In genomic region chr2:105338020-105338385, GRCh38 we compare ENCODE assay signal across 8 cellular contexts. TPM values are rescaled to one million over a fixed set of nuclear protein-coding genes. Genes with fewer than 3 reads are reported as not detected.
DNase-seq lines count a peak whose midpoint lies in the region; ATAC-seq and TF ChIP-seq lines count a peak whose summit lies in the region.

No MANE protein-coding gene starts in this region.

- peak overlapping the region; percentile 73 for H3K27ac ChIP-seq in BLaER1
- H3K27ac ChIP-seq in KOPT-K1 (ENCODE audit: low read depth, low read length, poor library complexity, severe bottlenecking) = peak overlapping the region; percentile 95

- peak overlapping the region; percentile 94 for H3K9ac ChIP-seq in BLaER1

- no peak for TF ChIP-seq CTCF in natural killer cell (IDR thresholded peaks at IDR 0.05)

- peak overlapping the region; percentile 96 for H3K4me3 Mint-ChIP-seq in dendritic cell treated with granulocyte-macrophage colony-stimulating factor and Interleukin-4, amounts not matched to agents 40 ng/mL and 50 ng/mL, for 4 days
- peak overlapping the region; percentile 100 for H3K4me3 Mint-ChIP-seq in natural killer cell

- ATAC-seq in GM21360 (IDR thresholded peaks at IDR 0.05; ENCODE audit: unreplicated experiment) = peak; percentile 7
- peak in 1 of 3 donors; percentile 9 for ATAC-seq in natural killer cell

- peak overlapping the region; percentile 97 for H3K27ac Mint-ChIP-seq in dendritic cell treated with granulocyte-macrophage colony-stimulating factor and Interleukin-4, amounts not matched to agents 40 ng/mL and 50 ng/mL, for 4 days
- H3K27ac Mint-ChIP-seq in natural killer cell = peak overlapping the region; percentile 97 to 100

- H3K4me1 Mint-ChIP-seq in dendritic cell treated with granulocyte-macrophage colony-stimulating factor and Interleukin-4, amounts not matched to agents 40 ng/mL and 50 ng/mL, for 4 days (ENCODE audit: low read depth) = peaks cover 21% of the 10 kb centered on the region
- H3K4me1 Mint-ChIP-seq in natural killer cell = peaks cover 30% of the 10 kb centered on the region in 2 donors

- H3K9me3 Mint-ChIP-seq in dendritic cell treated with granulocyte-macrophage colony-stimulating factor and Interleukin-4, amounts not matched to agents 40 ng/mL and 50 ng/mL, for 4 days = no peaks in the 10 kb centered on the region
- no peaks in the 10 kb centered on the region for H3K9me3 Mint-ChIP-seq in natural killer cell

- DNase-seq in natural killer cell = no peak
- no peak for DNase-seq in GM19240 (ENCODE audit: insufficient read length, low spot score)
- DNase-seq in germinal center (ENCODE audit: low spot score) = no peak
- DNase-seq in NCI-H748 treated with DMSO at 0.1 percent for 48 hours (lab: John Stamatoyannopoulos, UW) = no peak

- peaks cover 42% of the 10 kb centered on the region for H3K36me3 Mint-ChIP-seq in dendritic cell treated with granulocyte-macrophage colony-stimulating factor and Interleukin-4, amounts not matched to agents 40 ng/mL and 50 ng/mL, for 4 days (ENCODE audit: low read depth)
- H3K36me3 Mint-ChIP-seq in natural killer cell = no peaks in the 10 kb centered on the region

- no peaks in the 10 kb centered on the region for H3K27me3 ChIP-seq in BLaER1

- H3K9me3 ChIP-seq in BLaER1 = no peaks in the 10 kb centered on the region
- H3K9me3 ChIP-seq in KOPT-K1 (ENCODE audit: insufficient read depth, low read length, poor library complexity, severe bottlenecking) = no peaks in the 10 kb centered on the region

- H3K36me3 ChIP-seq in BLaER1 (peaks cover 49% of the 10 kb centered on the region), KOPT-K1 (ENCODE audit: insufficient read depth, low read length) (peaks cover 47% of the 10 kb centered on the region)

- H3K4me1 ChIP-seq in BLaER1 = peaks cover 24% of the 10 kb centered on the region

- H3K4me3 ChIP-seq in BLaER1 = peak overlapping the region; percentile 96

- H3K27me3 Mint-ChIP-seq in dendritic cell treated with granulocyte-macrophage colony-stimulating factor and Interleukin-4, amounts not matched to agents 40 ng/mL and 50 ng/mL, for 4 days = no peaks in the 10 kb centered on the region
- no peaks in the 10 kb centered on the region for H3K27me3 Mint-ChIP-seq in natural killer cell (ENCODE audit: low read depth in 2 of 2)

- peak overlapping the region; percentile 89 for H3K4me2 ChIP-seq in BLaER1

- H4K20me1 ChIP-seq in BLaER1 = peaks cover 49% of the 10 kb centered on the region; the same call in 1 of the 2 replicates

- intact Hi-C loops in dendritic cell treated with granulocyte-macrophage colony-stimulating factor and Interleukin-4, amounts not matched to agents 40 ng/mL and 50 ng/mL, for 4 days (cut with micrococcal nuclease) = loop anchor here (10.0 kb wide), 1 partner anchor 303 kb away; the partner anchor contains the start of gene MRPS9
- intact Hi-C loops in natural killer cell (cut with micrococcal nuclease) = no loop called here

RNA-seq across cellular contexts. Expression of gene C2orf49, which starts 0.7 kb away (rescaled TPM):
- 10 to 100 TPM; 19.4 to 23.5 (median 23.2) TPM for total RNA-seq in natural killer cell

RNA-seq across cellular contexts. Expression of gene TGFBRAP1, which starts 8.5 kb away (rescaled TPM):
- 10 to 100 TPM; 22.7 to 31.8 (median 27.7) TPM for total RNA-seq in natural killer cell
